Comparison of ENCODE assay signal across 8 cellular contexts in genomic region chr19:12806242-12807131, GRCh38. TPM values are rescaled to one million over a fixed set of nuclear protein-coding genes. Genes with fewer than 3 reads are reported as not detected.
DNase-seq lines count a peak whose midpoint lies in the region; ATAC-seq and TF ChIP-seq lines count a peak whose summit lies in the region.

TSS of gene RNASEH2A (plus strand) at chr19:12806584. CDS start at chr19:12806674, 90 bp downstream.

- peaks cover 11% of the 10 kb centered on the region for H3K79me2 ChIP-seq in Karpas-422 (ENCODE audit: low read length)

- peak within 1 kb of the TSS; percentile 94 for H3K4me3 Mint-ChIP-seq in natural killer cell treated with Interleukin-12 subunit alpha and Interleukin-12 subunit beta and Interleukin-15 and Interleukin-18, amount 100 ng/mL, for 72 hours
- H3K4me3 Mint-ChIP-seq in stimulated activated naive CD8-positive, alpha-beta T cell treated with anti-CD3 and anti-CD28 coated beads, Interleukin-15, Interleukin-2, amounts not matched to agents 100 ng/mL and 50 ng/mL, for 24 hours: peak within 1 kb of the TSS; percentile 95

- no peaks in the 10 kb centered on the region for H3K9me3 ChIP-seq in Karpas-422 (ENCODE audit: low read length)

- no peaks in the 10 kb centered on the region for H4K20me1 ChIP-seq in Karpas-422 (ENCODE audit: insufficient read depth, low read depth, low read length)

- peak within 1 kb of the TSS; percentile 92 for H3K9ac ChIP-seq in Karpas-422 (ENCODE audit: low read length)

- peak within 1 kb of the TSS; percentile 65 for H3K27ac ChIP-seq in Karpas-422 (ENCODE audit: low read length)

- ATAC-seq in GM21619 (IDR thresholded peaks at IDR 0.05; ENCODE audit: unreplicated experiment): peak; percentile 71
- peak; percentile 93 to 96 for ATAC-seq in natural killer cell treated with Interleukin-12 subunit alpha and Interleukin-12 subunit beta and Interleukin-15 and Interleukin-18, amount 100 ng/mL, for 72 hours

- H3K36me3 ChIP-seq in Karpas-422 (ENCODE audit: insufficient read depth, low read length): no peaks in the 10 kb centered on the region

- peaks cover 26% of the 10 kb centered on the region for H3K4me1 ChIP-seq in Karpas-422 (ENCODE audit: low read length)

- H3K9me3 Mint-ChIP-seq in natural killer cell treated with Interleukin-12 subunit alpha and Interleukin-12 subunit beta and Interleukin-15 and Interleukin-18, amount 100 ng/mL, for 72 hours: no peaks in the 10 kb centered on the region
- no peaks in the 10 kb centered on the region for H3K9me3 Mint-ChIP-seq in stimulated activated naive CD8-positive, alpha-beta T cell treated with anti-CD3 and anti-CD28 coated beads, Interleukin-15, Interleukin-2, amounts not matched to agents 100 ng/mL and 50 ng/mL, for 24 hours

- DNase-seq in DMS 273 (lab: John Stamatoyannopoulos, UW; ENCODE audit: unreplicated experiment) (peak; percentile 97), Karpas-422 (peak; percentile 97), RPMI8226 (peak; percentile 95), fibroblast of pulmonary artery (ENCODE audit: low read depth) (peak; percentile 93)
- DNase-seq in activated T-helper 9 cell treated with anti-CD3 and anti-CD28 coated beads, Interleukin-2, amount 50 U/mL, for 16 hours (ENCODE audit: low read depth): peak; percentile 80
- DNase-seq in natural killer cell treated with Interleukin-12 subunit alpha and Interleukin-12 subunit beta and Interleukin-15 and Interleukin-18, amount 100 ng/mL, for 72 hours (ENCODE audit: low spot score): peak; percentile 92

- H2AFZ ChIP-seq in Karpas-422 (ENCODE audit: low read length): peak within 1 kb of the TSS; percentile 96; the same call in 1 of the 2 replicates

- no peaks in the 10 kb centered on the region for H3K9me2 ChIP-seq in Karpas-422 (replicated peaks; ENCODE audit: insufficient read depth, low read length)

- H3K27me3 ChIP-seq in Karpas-422 (ENCODE audit: low read length): no peaks in the 10 kb centered on the region

- peak within 1 kb of the TSS; percentile 84 for H3K4me2 ChIP-seq in Karpas-422 (ENCODE audit: low read depth, low read length, poor library complexity, severe bottlenecking)

- no peaks in the 10 kb centered on the region for H3K27me3 Mint-ChIP-seq in natural killer cell treated with Interleukin-12 subunit alpha and Interleukin-12 subunit beta and Interleukin-15 and Interleukin-18, amount 100 ng/mL, for 72 hours
- no peaks in the 10 kb centered on the region for H3K27me3 Mint-ChIP-seq in stimulated activated naive CD8-positive, alpha-beta T cell treated with anti-CD3 and anti-CD28 coated beads, Interleukin-15, Interleukin-2, amounts not matched to agents 100 ng/mL and 50 ng/mL, for 24 hours

- H3K27ac Mint-ChIP-seq in natural killer cell treated with Interleukin-12 subunit alpha and Interleukin-12 subunit beta and Interleukin-15 and Interleukin-18, amount 100 ng/mL, for 72 hours: peak within 1 kb of the TSS; percentile 81 to 86
- H3K27ac Mint-ChIP-seq in stimulated activated naive CD8-positive, alpha-beta T cell treated with anti-CD3 and anti-CD28 coated beads, Interleukin-15, Interleukin-2, amounts not matched to agents 100 ng/mL and 50 ng/mL, for 24 hours: peak within 1 kb of the TSS; percentile 92

- no peak for TF ChIP-seq CTCF in fibroblast of pulmonary artery (IDR thresholded peaks at IDR 0.05; ENCODE audit: low read length, missing control alignments)

- peaks cover 18 to 21% of the 10 kb centered on the region in 2 donors for H3K4me1 Mint-ChIP-seq in natural killer cell treated with Interleukin-12 subunit alpha and Interleukin-12 subunit beta and Interleukin-15 and Interleukin-18, amount 100 ng/mL, for 72 hours (ENCODE audit: low read depth in 2 of 2)
- H3K4me1 Mint-ChIP-seq in stimulated activated naive CD8-positive, alpha-beta T cell treated with anti-CD3 and anti-CD28 coated beads, Interleukin-15, Interleukin-2, amounts not matched to agents 100 ng/mL and 50 ng/mL, for 24 hours (ENCODE audit: low read depth): peaks cover 22% of the 10 kb centered on the region

- H3K4me3 ChIP-seq in Karpas-422 (ENCODE audit: low read length) (peak within 1 kb of the TSS; percentile 74), fibroblast of pulmonary artery (replicated peaks; ENCODE audit: low read depth, low read length) (peak within 1 kb of the TSS; percentile 75)

- no peaks in the 10 kb centered on the region for H3K36me3 Mint-ChIP-seq in natural killer cell treated with Interleukin-12 subunit alpha and Interleukin-12 subunit beta and Interleukin-15 and Interleukin-18, amount 100 ng/mL, for 72 hours
- peaks cover 17% of the 10 kb centered on the region for H3K36me3 Mint-ChIP-seq in stimulated activated naive CD8-positive, alpha-beta T cell treated with anti-CD3 and anti-CD28 coated beads, Interleukin-15, Interleukin-2, amounts not matched to agents 100 ng/mL and 50 ng/mL, for 24 hours (ENCODE audit: low read depth)

RNA-seq across cellular contexts. Expression of gene RNASEH2A, which starts in this region (rescaled TPM):
- 37.8 and 48.4 TPM in 2 replicates for total RNA-seq in Karpas-422 (2014; rRNA removed; shearing (Covaris generic); ENCODE audit: low replicate concordance)
- total RNA-seq in natural killer cell treated with Interleukin-12 subunit alpha and Interleukin-12 subunit beta and Interleukin-15 and Interleukin-18, amount 100 ng/mL, for 72 hours: 10 to 100 TPM; 20.8 to 63.5 TPM

Comparison
In these comparisons a context has a peak if more than half of its experiments do, and no peak if none do; other contexts are left out.
1. Peak in every context shown above with its lines: DNase-seq, ATAC-seq, H3K4me3 ChIP-seq and H3K27ac ChIP-seq.